In genomic region chr9:135151905-135152304, GRCh38 we compare ENCODE assay signal across 21 cellular contexts.
"Had no signal": no experiment of that assay in that cellular context is flagged by ENCODE, and none has a peak within 500 bp of the region (broad histone marks: within the 10 kb centered on the region; RNA-seq: fewer than 3 reads in every experiment).

No MANE protein-coding gene starts in this region.

- H3K9me3 Mint-ChIP-seq: activated CD4-positive, alpha-beta T cell treated with anti-CD3 and anti-CD28 coated beads, Interleukin-2, amount 10 ng/mL, durations not matched to agents 24 days and 14 days; activated T-helper 2 cell treated with anti-CD3 and anti-CD28 coated beads, Interferon-gamma antibody, Interleukin-2, Interleukin-4, amounts not matched to agents 10 μg/mL and 5 μg/mL and 100 μg/mL, durations not matched to agents 14 hours and 24 hours and 36 hours had no signal

- H3K4me3 ChIP-seq: adrenal gland, body of pancreas, breast epithelium, SJCRH30, SK-N-MC had no signal

- H3K27ac Mint-ChIP-seq: activated CD4-positive, alpha-beta T cell treated with anti-CD3 and anti-CD28 coated beads, Interleukin-2, amount 10 ng/mL, durations not matched to agents 24 days and 14 days; activated CD8-positive, alpha-beta T cell treated with anti-CD3 and anti-CD28 coated beads for 36 hours; activated naive CD4-positive, alpha-beta T cell treated with anti-CD3 and anti-CD28 coated beads for 36 hours; activated naive CD4-positive, alpha-beta T cell treated with anti-CD3 and anti-CD28 coated beads, Interleukin-2, amount 50 U/mL, for 72 hours; activated T-helper 2 cell treated with anti-CD3 and anti-CD28 coated beads, Interferon-gamma antibody, Interleukin-2, Interleukin-4, amounts not matched to agents 10 μg/mL and 5 μg/mL and 100 μg/mL, durations not matched to agents 14 hours and 24 hours and 36 hours had no signal

- H3K27me3 Mint-ChIP-seq: activated CD4-positive, alpha-beta T cell treated with anti-CD3 and anti-CD28 coated beads, Interleukin-2, amount 10 ng/mL, durations not matched to agents 24 days and 14 days; activated CD8-positive, alpha-beta T cell treated with anti-CD3 and anti-CD28 coated beads for 36 hours had no signal

- H3K36me3 ChIP-seq: adrenal gland, breast epithelium, SJCRH30 had no signal

- ATAC-seq: activated CD8-positive, alpha-beta T cell treated with anti-CD3 and anti-CD28 coated beads for 36 hours; activated naive CD4-positive, alpha-beta T cell treated with anti-CD3 and anti-CD28 coated beads, Interleukin-2, amount 50 U/mL, for 72 hours; body of pancreas; Panc1 had no signal

- H3K27me3 ChIP-seq: SJCRH30 had no signal

- H3K4me1 ChIP-seq: adrenal gland, breast epithelium had no signal

- H3K4me3 Mint-ChIP-seq: activated CD4-positive, alpha-beta T cell treated with anti-CD3 and anti-CD28 coated beads, Interleukin-2, amount 10 ng/mL, durations not matched to agents 24 days and 14 days; activated CD8-positive, alpha-beta T cell treated with anti-CD3 and anti-CD28 coated beads for 36 hours; activated naive CD4-positive, alpha-beta T cell treated with anti-CD3 and anti-CD28 coated beads for 36 hours had no signal

- H3K36me3 Mint-ChIP-seq: activated naive CD4-positive, alpha-beta T cell treated with anti-CD3 and anti-CD28 coated beads, Interleukin-2, amount 50 U/mL, for 72 hours had no signal

- H3K27ac ChIP-seq: adrenal gland, body of pancreas, breast epithelium, SJCRH30, SK-N-MC had no signal

- H3K9me3 ChIP-seq: adrenal gland, body of pancreas, SJCRH30 had no signal

- DNase-seq: activated CD4-positive, alpha-beta T cell treated with anti-CD3 and anti-CD28 coated beads, Interleukin-2, amount 10 ng/mL, durations not matched to agents 24 days and 14 days; activated CD4-positive, alpha-beta T cell treated with anti-CD3 and anti-CD28 coated beads, Interleukin-2, amount 50 U/mL, for 4 hours; activated CD8-positive, alpha-beta T cell treated with anti-CD3 and anti-CD28 coated beads for 36 hours; activated gamma-delta T cell treated with Interleukin-2 at 50 U/mL for 16 hours; activated naive CD4-positive, alpha-beta T cell treated with anti-CD3 and anti-CD28 coated beads for 36 hours; activated T-cell treated with anti-CD3 and anti-CD28 coated beads, Interleukin-2, amount 50 U/mL, for 1 hour; adrenal gland; NCI-H1092 treated with DMSO at 0.1 percent for 48 hours; NCI-H1417; NCI-H146; NCI-H187; NCI-H2029 treated with DMSO at 0.1 percent for 48 hours; NCI-H345; NCI-H524 treated with DMSO at 0.1 percent for 48 hours had no signal

- H3K4me1 Mint-ChIP-seq: activated CD4-positive, alpha-beta T cell treated with anti-CD3 and anti-CD28 coated beads, Interleukin-2, amount 10 ng/mL, durations not matched to agents 24 days and 14 days had no signal
